ENCODE assay signal across 11 cellular contexts in the genomic region with DNA sequence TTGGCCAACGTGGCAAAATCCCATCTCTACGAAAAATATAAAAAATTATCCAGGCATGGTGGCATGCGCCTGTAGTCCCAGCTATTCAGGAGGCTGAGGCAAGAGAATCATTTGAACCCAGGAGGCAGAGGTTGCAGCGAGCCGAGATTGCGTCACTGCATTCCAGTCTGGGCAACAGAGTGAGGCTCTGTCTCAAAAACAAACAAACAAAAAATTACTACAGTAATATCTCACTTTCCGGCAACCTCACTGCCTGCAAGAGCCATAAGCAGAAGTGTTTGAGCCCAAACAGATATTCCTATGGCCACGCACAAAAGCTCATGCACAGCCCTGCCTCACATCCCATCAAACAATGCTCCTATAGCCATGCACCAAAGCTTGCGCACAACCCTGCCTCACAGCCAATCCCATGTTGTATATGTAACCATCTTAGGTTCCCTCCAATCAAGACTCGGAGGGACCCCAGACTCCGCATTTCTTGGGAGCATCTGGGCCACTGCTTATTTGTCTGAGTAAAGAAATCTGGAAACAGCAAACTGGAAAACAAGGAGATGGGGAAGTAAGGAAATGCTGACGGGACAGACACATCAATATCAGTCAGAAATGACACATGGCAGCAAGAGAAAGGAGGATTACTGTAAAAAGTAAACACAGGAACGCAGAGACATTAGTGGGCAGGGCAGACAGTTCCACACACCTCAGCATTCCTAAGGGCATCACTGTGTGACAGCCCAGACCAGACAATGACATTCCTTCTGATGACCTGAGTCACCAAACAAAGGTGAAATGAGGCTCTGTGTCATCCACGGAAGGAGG. TPM values are rescaled to one million over a fixed set of nuclear protein-coding genes. Genes with fewer than 3 reads are reported as not detected.
A peak's percentile ranks its signal among the peaks of the same experiment; 100 is the strongest.
DNase-seq lines count a peak whose midpoint lies in the region; ATAC-seq, FAIRE-seq and TF ChIP-seq lines count a peak whose summit lies in the region.
"Had no signal": no experiment of that assay in that cellular context is flagged by ENCODE, and none has a peak within 500 bp of the region (broad histone marks: within the 10 kb centered on the region; RNA-seq: fewer than 3 reads in every experiment).

No MANE protein-coding gene starts in this region.

- no peaks in the 10 kb centered on the region for H3K9me3 ChIP-seq in right lobe of liver
- H3K9me3 ChIP-seq in naive thymus-derived CD4-positive, alpha-beta T cell (ENCODE audit: control insufficient read depth in 2 of 3, low read length in 3 of 3): no peaks in the 10 kb centered on the region

- WGBS in right lobe of liver (ENCODE audit: insufficient coverage, low coverage, low lambda C conversion rate, missing lambda C conversion rate): 47% methylated on average over 13 of the region's 14 CpGs

- peaks cover 0 to 14% (median 0%) of the 10 kb centered on the region in 5 donors for H3K36me3 Mint-ChIP-seq in naive thymus-derived CD4-positive, alpha-beta T cell

- H3K27ac ChIP-seq in right lobe of liver: peak overlapping the region; percentile 41 to 99 (median 85)
- no peak overlapping the region for H3K27ac ChIP-seq in naive thymus-derived CD4-positive, alpha-beta T cell (ENCODE audit: low read depth, low read length)

- DNase-seq in activated effector memory CD4-positive, alpha-beta T cell treated with anti-CD3 and anti-CD28 coated beads, Interleukin-2, amount 50 U/mL, for 16 hours: peak; percentile 22
- no peak for DNase-seq in activated effector memory CD4-positive, alpha-beta T cell treated with Interleukin-2 at 50 U/mL for 16 hours
- DNase-seq in cardiac fibroblast (ENCODE audit: low read depth in 2 of 2): peak; percentile 64 to 79
- DNase-seq in right lobe of liver: peak; percentile 67 to 79 (median 72)
- peak; percentile 44 for DNase-seq in urothelium cell line (ENCODE audit: low spot score)
- DNase-seq in naive thymus-derived CD4-positive, alpha-beta T cell: no peak
- DNase-seq: NCI-H2081; stimulated activated CD4-positive, alpha-beta T cell treated with anti-CD3 and anti-CD28 coated beads, Interleukin-4, amount 100 ng/mL, for 1 hour had no signal

- H3K27me3 ChIP-seq in right lobe of liver: no peaks in the 10 kb centered on the region
- no peaks in the 10 kb centered on the region for H3K27me3 ChIP-seq in naive thymus-derived CD4-positive, alpha-beta T cell (ENCODE audit: control insufficient read depth in 2 of 2, insufficient read depth in 2 of 2, low read length in 2 of 2)

- POLR2A ChIA-PET in naive thymus-derived CD4-positive, alpha-beta T cell (lab: Charles Lee): interaction anchor here (1.0 to 2.9 kb wide), 3 partner anchors 9 to 40 kb away, joined by 3 to 9 read pairs (median 4); a partner anchor contains a TSS

- H3K27ac Mint-ChIP-seq in naive thymus-derived CD4-positive, alpha-beta T cell: peak overlapping the region in 3 of 9 donors; percentile 4 to 62 (median 32)
- H3K27ac Mint-ChIP-seq: activated naive CD8-positive, alpha-beta T cell had no signal

- no peak overlapping the region for H3K4me3 Mint-ChIP-seq in naive thymus-derived CD4-positive, alpha-beta T cell
- H3K4me3 Mint-ChIP-seq: activated naive CD8-positive, alpha-beta T cell had no signal

- CTCF ChIA-PET in naive thymus-derived CD4-positive, alpha-beta T cell (lab: Charles Lee): interaction anchor here (0.8 to 3.2 kb wide), 7 partner anchors 8 to 106 kb away, joined by 3 to 24 read pairs (median 5); a partner anchor contains a TSS

- H3K9me3 Mint-ChIP-seq in naive thymus-derived CD4-positive, alpha-beta T cell: no peaks in the 10 kb centered on the region

- H3K4me3 ChIP-seq in cardiac fibroblast (replicated peaks in 1 of 2; ENCODE audit: low read depth in 2 of 2, low read length in 2 of 2) (no peak overlapping the region), right lobe of liver (no peak overlapping the region)
- no peak overlapping the region for H3K4me3 ChIP-seq in naive thymus-derived CD4-positive, alpha-beta T cell (ENCODE audit: low read length)

- ATAC-seq in right lobe of liver: peak in 1 of 4 donors; percentile 5
- no peak for ATAC-seq in HG03039 (IDR thresholded peaks at IDR 0.05; ENCODE audit: unreplicated experiment)
- no peak for ATAC-seq in GM21447 (IDR thresholded peaks at IDR 0.05; ENCODE audit: unreplicated experiment)
- ATAC-seq in naive thymus-derived CD4-positive, alpha-beta T cell: no peak

- no peak for TF ChIP-seq CTCF in cardiac fibroblast (IDR thresholded peaks at IDR 0.05; ENCODE audit: low read depth, low read length)
- no peak for TF ChIP-seq CTCF in right lobe of liver (IDR thresholded peaks at IDR 0.05)

- H3K4me1 Mint-ChIP-seq in naive thymus-derived CD4-positive, alpha-beta T cell: peaks cover 36 to 46% (median 39%) of the 10 kb centered on the region in 7 donors

- H3K4me1 ChIP-seq in right lobe of liver: peaks cover 4 to 88% (median 43%) of the 10 kb centered on the region in 4 donors
- peaks cover 27 to 30% of the 10 kb centered on the region in 2 donors for H3K4me1 ChIP-seq in naive thymus-derived CD4-positive, alpha-beta T cell (ENCODE audit: control insufficient read depth in 2 of 2, insufficient read depth in 2 of 2, low read length in 2 of 2)

- peak; percentile 32 for FAIRE-seq in urothelium cell line (lab: Jason Lieb, UNC)

- peak; percentile 43 for TF ChIP-seq POLR2A in right lobe of liver (IDR thresholded peaks at IDR 0.05)

- no peaks in the 10 kb centered on the region for H3K36me3 ChIP-seq in right lobe of liver
- no peaks in the 10 kb centered on the region for H3K36me3 ChIP-seq in naive thymus-derived CD4-positive, alpha-beta T cell (ENCODE audit: control insufficient read depth in 2 of 3, insufficient read depth in 3 of 3, low read length in 3 of 3)

- H3K27me3 Mint-ChIP-seq in naive thymus-derived CD4-positive, alpha-beta T cell: no peaks in the 10 kb centered on the region
- H3K27me3 Mint-ChIP-seq: activated naive CD8-positive, alpha-beta T cell had no signal

- intact Hi-C loops in right lobe of liver (cut with DNase I): no loop called here
- intact Hi-C loops in naive thymus-derived CD4-positive, alpha-beta T cell (cut with micrococcal nuclease): loop anchor here in 1 of 2 donors (1.0 kb wide), 1 partner anchor 77 kb away; no protein-coding TSS in a partner anchor

RNA-seq across cellular contexts. Expression of a gene that starts 37.1 kb away (rescaled TPM):
- total RNA-seq in right lobe of liver: 10 to 100 TPM; 25.8 to 41.7 (median 33.6) TPM
- total RNA-seq in naive thymus-derived CD4-positive, alpha-beta T cell: 10 to 100 TPM in 2 of 5 experiments, 1 to 10 TPM in 3; 6.2 to 19.8 (median 7.9) TPM
- 1 to 10 TPM; 3.5 to 4.1 TPM for polyA plus RNA-seq in naive thymus-derived CD4-positive, alpha-beta T cell

RNA-seq across cellular contexts. Expression of a gene that starts 39.6 kb away (rescaled TPM):
- total RNA-seq in right lobe of liver: 10 to 100 TPM in 4 of 6 experiments, 1 to 10 TPM in 2; 8.4 to 30.5 (median 14.0) TPM
- total RNA-seq in naive thymus-derived CD4-positive, alpha-beta T cell: 100 to 1,000 TPM in 1 of 5 experiments, 10 to 100 TPM in 4; 24.1 to 160 (median 42.9) TPM
- polyA plus RNA-seq in naive thymus-derived CD4-positive, alpha-beta T cell: 100 to 1,000 TPM in 1 of 2 donors, 10 to 100 TPM in 1; 56.4 to 110 TPM

RNA-seq across cellular contexts. Expression of a gene that starts 53.4 kb away (rescaled TPM):
- 1 to 10 TPM in 2 of 6 experiments, under 1 TPM in 3, not detected in 1; 0.69 to 1.6 (median 0.90) TPM for total RNA-seq in right lobe of liver
- total RNA-seq in naive thymus-derived CD4-positive, alpha-beta T cell: 10 to 100 TPM in 1 of 5 experiments, 1 to 10 TPM in 4; 1.3 to 23.3 (median 5.2) TPM
- polyA plus RNA-seq in naive thymus-derived CD4-positive, alpha-beta T cell: under 1 TPM; 0.36 to 0.41 TPM

Comparison
In these comparisons a context has a peak if more than half of its experiments do, and no peak if none do; other contexts are left out.
1. DNase-seq: peak in activated effector memory CD4-positive, alpha-beta T cell treated with anti-CD3 and anti-CD28 coated beads, Interleukin-2, amount 50 U/mL, for 16 hours (single experiment), cardiac fibroblast (2 of 2), right lobe of liver (3 of 3) and urothelium cell line (single experiment); none in activated effector memory CD4-positive, alpha-beta T cell treated with Interleukin-2 at 50 U/mL for 16 hours (single experiment) and naive thymus-derived CD4-positive, alpha-beta T cell (0 of 9).